ENCODE assay signal across 25 cellular contexts in the genomic region with DNA sequence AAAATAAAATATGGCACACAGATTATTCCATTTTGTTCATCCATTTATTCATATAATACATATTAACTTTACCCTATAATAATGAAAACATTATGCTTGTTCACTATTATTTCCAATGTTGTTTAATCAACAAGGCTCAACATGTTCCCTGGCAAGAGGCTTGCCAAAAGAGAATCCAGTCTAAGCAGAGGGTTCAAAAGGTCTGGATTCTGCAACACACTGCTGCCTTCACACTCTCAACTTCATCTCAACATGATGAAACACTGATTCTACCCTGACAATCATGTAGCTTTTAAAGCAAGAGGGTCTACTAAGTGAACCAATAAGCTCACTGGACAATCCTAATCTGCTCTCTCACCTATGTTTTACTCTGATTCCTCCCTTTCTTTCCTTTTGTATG.
"Had no signal": no experiment of that assay in that cellular context is flagged by ENCODE, and none has a peak within 500 bp of the region (broad histone marks: within the 10 kb centered on the region; RNA-seq: fewer than 3 reads in every experiment).

No MANE protein-coding gene starts in this region.

- H3K27ac ChIP-seq: brain microvascular endothelial cell, coronary artery, neutrophil, ovary, stomach, suprapubic skin, VCaP had no signal

- H3K36me3 ChIP-seq: brain microvascular endothelial cell, neutrophil, ovary, sigmoid colon, suprapubic skin, tibial nerve had no signal

- H3K4me2 ChIP-seq: smooth muscle cell had no signal

- H3K27me3 ChIP-seq: brain microvascular endothelial cell, esophagus squamous epithelium, heart left ventricle, neutrophil, ovary, sigmoid colon, stomach, suprapubic skin, tibial nerve had no signal

- H3K4me3 ChIP-seq: coronary artery, esophagus squamous epithelium, heart left ventricle, ovary, sigmoid colon, smooth muscle cell, stomach, suprapubic skin, tibial nerve had no signal

- ATAC-seq: activated CD8-positive, alpha-beta memory T cell treated with anti-CD3 and anti-CD28 coated beads, Interleukin-2, amount 10 ng/mL, durations not matched to agents 7 days and 5 days; activated CD8-positive, alpha-beta T cell treated with anti-CD3 and anti-CD28 coated beads for 36 hours; heart left ventricle; natural killer cell; stimulated activated memory B cell treated with anti-CD40 and anti-IgM and Interleukin-4, amounts not matched to agents 10 μg/mL and 1 μg/mL and 100 μg/mL, for 72 hours; T-cell had no signal

- H3K4me1 ChIP-seq: stomach, suprapubic skin had no signal

- H3K9me3 ChIP-seq: esophagus squamous epithelium, heart left ventricle, neutrophil, ovary, sigmoid colon, stomach, suprapubic skin, tibial nerve had no signal

- DNase-seq: activated CD4-positive, alpha-beta T cell treated with anti-CD3 and anti-CD28 coated beads, Interleukin-2, amount 10 ng/mL, durations not matched to agents 7 days and 5 days; activated CD4-positive, CD25-positive, alpha-beta regulatory T cell treated with anti-CD3 and anti-CD28 coated beads, Interleukin-2, amount 50 U/mL, for 72 hours; activated CD8-positive, alpha-beta memory T cell treated with anti-CD3 and anti-CD28 coated beads, Interleukin-2, amount 10 ng/mL, durations not matched to agents 7 days and 5 days; activated CD8-positive, alpha-beta T cell treated with anti-CD3 and anti-CD28 coated beads for 36 hours; activated effector memory CD4-positive, alpha-beta T cell treated with anti-CD3 and anti-CD28 coated beads, Interleukin-2, amount 50 U/mL, for 16 hours; activated naive CD4-positive, alpha-beta T cell treated with anti-CD3 and anti-CD28 coated beads, Interleukin-2, amount 50 U/mL, for 16 hours; activated T-cell treated with anti-CD3 and anti-CD28 coated beads for 4 hours; aorta; brain microvascular endothelial cell; esophagus squamous epithelium; heart left ventricle; midbrain; natural killer cell; ovary; sigmoid colon; stimulated activated CD4-positive, alpha-beta T cell treated with anti-CD3 and anti-CD28 coated beads, Interleukin-15, amount 100 ng/mL, for 24 hours; stomach; T-cell had no signal
